Comparison of ENCODE assay signal across 16 cellular contexts in genomic region chr14:68713782-68714181, GRCh38.
A peak's percentile ranks its signal among the peaks of the same experiment; 100 is the strongest.
DNase-seq lines count a peak whose midpoint lies in the region; ATAC-seq and TF ChIP-seq lines count a peak whose summit lies in the region.
"Had no signal": no experiment of that assay in that cellular context is flagged by ENCODE, and none has a peak within 500 bp of the region (broad histone marks: within the 10 kb centered on the region; RNA-seq: fewer than 3 reads in every experiment).

No MANE protein-coding gene starts in this region.

- 69% methylated on average over 7 of the region's 7 CpGs for WGBS in right cardiac atrium

- no peak overlapping the region for H3K4me3 Mint-ChIP-seq in central memory CD8-positive, alpha-beta T cell
- no peak overlapping the region for H3K4me3 Mint-ChIP-seq in neural crest cell

- H3K27ac Mint-ChIP-seq in central memory CD8-positive, alpha-beta T cell (ENCODE audit: low read depth): peak overlapping the region; percentile 35
- H3K27ac Mint-ChIP-seq in neural crest cell (ENCODE audit: unreplicated experiment): peak overlapping the region; percentile 48
- H3K27ac Mint-ChIP-seq: H9 had no signal

- intact Hi-C loops in cardiac septum (cut with DNase I): no loop called here
- intact Hi-C loops in right cardiac atrium (cut with DNase I): no loop called here

- DNase-seq in cardiac septum (ENCODE audit: low spot score) (peak; percentile 35), right cardiac atrium (no peak), neural crest cell (ENCODE audit: low read depth, low spot score) (no peak), DMS 273 treated with DMSO at 0.1 percent for 48 hours (lab: John Stamatoyannopoulos, UW) (no peak), NOMO-1 (lab: John Stamatoyannopoulos, UW; ENCODE audit: unreplicated experiment in 2 of 2) (no peak)
- no peak for DNase-seq in central memory CD8-positive, alpha-beta T cell (ENCODE audit: low spot score in 2 of 2)
- no peak for DNase-seq in activated T-cell treated with anti-CD3 and anti-CD28 coated beads, Interleukin-2, amount 50 U/mL, for 48 hours
- DNase-seq: H9; NCI-H1417 treated with DMSO at 0.1 percent for 48 hours; NCI-H1930; NCI-H446; NK-92 treated with Interleukin-12 subunit alpha and Interleukin-12 subunit beta, amount 100 ng/mL, for 24 hours; OCI-M1; SHP77 treated with DMSO at 0.1 percent for 48 hours had no signal

- peaks cover 31% of the 10 kb centered on the region for H3K4me1 Mint-ChIP-seq in central memory CD8-positive, alpha-beta T cell
- H3K4me1 Mint-ChIP-seq in neural crest cell: peaks cover 9% of the 10 kb centered on the region

- no peaks in the 10 kb centered on the region for H3K36me3 Mint-ChIP-seq in central memory CD8-positive, alpha-beta T cell (ENCODE audit: insufficient read depth)
- H3K36me3 Mint-ChIP-seq in neural crest cell (ENCODE audit: low read depth): no peaks in the 10 kb centered on the region

- H3K9me3 ChIP-seq in right cardiac atrium (ENCODE audit: control insufficient read depth, low read length): no peaks in the 10 kb centered on the region

- peaks cover 2% of the 10 kb centered on the region for H3K4me1 ChIP-seq in right cardiac atrium (ENCODE audit: control insufficient read depth, insufficient read depth, low read length)

- no peaks in the 10 kb centered on the region for H3K9me3 Mint-ChIP-seq in central memory CD8-positive, alpha-beta T cell
- no peaks in the 10 kb centered on the region for H3K9me3 Mint-ChIP-seq in neural crest cell
- H3K9me3 Mint-ChIP-seq: H9 had no signal

- no peak overlapping the region for H3K27ac ChIP-seq in right cardiac atrium (ENCODE audit: low read length)
- H3K27ac ChIP-seq: HL-60 had no signal

- H3K4me3 ChIP-seq in right cardiac atrium (ENCODE audit: low read length): no peak overlapping the region

- no peak for TF ChIP-seq CTCF in neural crest cell (conservative IDR thresholded peaks at IDR 0.05)

- H3K27me3 Mint-ChIP-seq in central memory CD8-positive, alpha-beta T cell: no peaks in the 10 kb centered on the region
- H3K27me3 Mint-ChIP-seq in neural crest cell (ENCODE audit: low read depth): no peaks in the 10 kb centered on the region

- no peak for ATAC-seq in right cardiac atrium
- no peak for ATAC-seq in central memory CD8-positive, alpha-beta T cell (replicated peaks; ENCODE audit: extremely low read depth, poor library complexity, severe bottlenecking)
- no peak for ATAC-seq in HG02970 (IDR thresholded peaks at IDR 0.05; ENCODE audit: low FRiP score, unreplicated experiment)

- H3K27me3 ChIP-seq in right cardiac atrium (ENCODE audit: control insufficient read depth, insufficient read depth): no peaks in the 10 kb centered on the region
